In genomic region chr6:124661231-124661630, GRCh38 we compare ENCODE assay signal across 15 cellular contexts.
A peak's percentile ranks its signal among the peaks of the same experiment; 100 is the strongest.
DNase-seq lines count a peak whose midpoint lies in the region; ATAC-seq and TF ChIP-seq lines count a peak whose summit lies in the region.
"Had no signal": no experiment of that assay in that cellular context is flagged by ENCODE, and none has a peak within 500 bp of the region (broad histone marks: within the 10 kb centered on the region; RNA-seq: fewer than 3 reads in every experiment).

No MANE protein-coding gene starts in this region.

- WGBS in H9 (ENCODE audit: extremely low coverage, insufficient read length, low lambda C conversion rate), result no CpG with 5 or more reads among the region's 2 CpGs
- 43 to 53% methylated on average over 1 to 2 of the region's 2 CpGs for WGBS in endodermal cell (ENCODE audit: insufficient coverage in 1 of 2, insufficient read length in 1 of 2), 2 experiments

- no peaks in the 10 kb centered on the region for H3K27me3 Mint-ChIP-seq in H9 (ENCODE audit: low read depth)
- no peaks in the 10 kb centered on the region for H3K27me3 Mint-ChIP-seq in endodermal cell (ENCODE audit: insufficient read depth)
- H3K27me3 Mint-ChIP-seq: T-cell had no signal

- H3K36me3 Mint-ChIP-seq in H9 (ENCODE audit: insufficient read depth in 1 of 3, low read depth in 3 of 3) (peaks cover 3 to 6% (median 3%) of the 10 kb centered on the region in 3 experiments; a peak in 4 of 7 replicates), endodermal cell (ENCODE audit: low read depth) (no peaks in the 10 kb centered on the region)
- H3K36me3 Mint-ChIP-seq: T-cell had no signal

- no peaks in the 10 kb centered on the region for H3K23me2 ChIP-seq in H9 (ENCODE audit: insufficient read length, low read depth, low read length, poor library complexity, severe bottlenecking)

- H3K4me3 ChIP-seq in endodermal cell (ENCODE audit: low read length), result no peak overlapping the region
- peak overlapping the region; percentile 48 for H3K4me3 ChIP-seq in neural cell (ENCODE audit: low read length)
- no peak overlapping the region for H3K4me3 ChIP-seq in Karpas-422 (ENCODE audit: low read length)

- H3K4me2 ChIP-seq in H9 (ENCODE audit: insufficient read depth, insufficient read length, low read length) (peak overlapping the region; percentile 35), neural cell (ENCODE audit: low read length) (peak overlapping the region; percentile 44), Karpas-422 (ENCODE audit: low read depth, low read length, poor library complexity, severe bottlenecking) (no peak overlapping the region)

- H2AFZ ChIP-seq in H9 (ENCODE audit: low read length) (no peak overlapping the region), neural cell (ENCODE audit: low read depth, low read length) (no peak overlapping the region), Karpas-422 (ENCODE audit: low read length) (no peak overlapping the region)

- H3K4ac ChIP-seq in H9 (ENCODE audit: low read depth, low read length), result no peak overlapping the region

- H3K36me3 ChIP-seq in endodermal cell (ENCODE audit: control insufficient read depth, insufficient read depth, low read length) (no peaks in the 10 kb centered on the region), neural cell (ENCODE audit: insufficient read depth, low read length) (no peaks in the 10 kb centered on the region), Karpas-422 (ENCODE audit: insufficient read depth, low read length) (no peaks in the 10 kb centered on the region)

- peak; percentile 37 for TF ChIP-seq EP300 in neural cell (conservative IDR thresholded peaks at IDR 0.05; ENCODE audit: poor library complexity, severe bottlenecking)

- H3K23ac ChIP-seq in H9 (ENCODE audit: insufficient read length, low read depth, low read length), result no peak overlapping the region

- H3F3A ChIP-seq in neural cell (ENCODE audit: insufficient read depth, low read length, poor library complexity, severe bottlenecking), result no peaks in the 10 kb centered on the region

- H3K79me2 ChIP-seq in H9 (ENCODE audit: insufficient read depth, low read length) (no peaks in the 10 kb centered on the region), neural cell (replicated peaks; ENCODE audit: insufficient read depth, low read length) (no peaks in the 10 kb centered on the region), Karpas-422 (ENCODE audit: low read length) (no peaks in the 10 kb centered on the region)

- H3K56ac ChIP-seq in H9 (ENCODE audit: insufficient read length, low read depth, low read length), result no peak overlapping the region

- TF ChIP-seq CTCF in H9 (conservative IDR thresholded peaks at IDR 0.05) (no peak), endodermal cell (conservative IDR thresholded peaks at IDR 0.05) (no peak), neural cell (IDR thresholded peaks at IDR 0.05; ENCODE audit: poor library complexity, severe bottlenecking) (no peak)

- H3K79me1 ChIP-seq in H9 (ENCODE audit: insufficient read depth, low read depth, low read length, poor library complexity, severe bottlenecking), result no peaks in the 10 kb centered on the region

- no peak for TF ChIP-seq RAD21 in neural cell (conservative IDR thresholded peaks at IDR 0.05)

- DNase-seq in H9 (peak; percentile 30), NCI-H69 (lab: John Stamatoyannopoulos, UW) (peak; percentile 63), endodermal cell (peak; percentile 45), D341Med (ENCODE audit: low spot score) (no peak), T-helper 2 cell (no peak), Karpas-422 (no peak)
- DNase-seq: AML-193, Caco-2, DND-41, HCEC 1CT, NCI-H1930, NCI-H510A, T-cell had no signal

- no peak overlapping the region for H2BK5ac ChIP-seq in H9 (ENCODE audit: insufficient read length, low read length)

- no peak overlapping the region for H3K18ac ChIP-seq in H9 (ENCODE audit: insufficient read length, low read depth, low read length)

- no peak overlapping the region for H2AK5ac ChIP-seq in H9 (ENCODE audit: insufficient read length, low read length)

- H3K14ac ChIP-seq in H9 (ENCODE audit: insufficient read depth, low read length), result no peak overlapping the region

- H3K27ac Mint-ChIP-seq in H9 (no peak overlapping the region), endodermal cell (no peak overlapping the region)
- H3K27ac Mint-ChIP-seq: T-cell had no signal

- H3K9ac ChIP-seq in H9 (ENCODE audit: extremely low read depth, insufficient read length, low read length), result no peak overlapping the region
- no peak overlapping the region for H3K9ac ChIP-seq in endodermal cell (ENCODE audit: extremely low read depth, low read length, poor library complexity, severe bottlenecking)
- peak overlapping the region; percentile 42 for H3K9ac ChIP-seq in neural cell (ENCODE audit: low read length)
- H3K9ac ChIP-seq in Karpas-422 (ENCODE audit: low read length), result no peak overlapping the region

- H3K4me1 Mint-ChIP-seq in H9 (peaks cover 8% of the 10 kb centered on the region in 2 experiments), endodermal cell (peaks cover 10% of the 10 kb centered on the region)
- H3K4me1 Mint-ChIP-seq: T-cell had no signal

- no peak overlapping the region for H2BK12ac ChIP-seq in H9 (ENCODE audit: insufficient read length, low read depth, low read length)

- no peak overlapping the region for H4K91ac ChIP-seq in H9 (ENCODE audit: insufficient read length, low read depth, low read length)

- no peak overlapping the region for H4K8ac ChIP-seq in H9 (replicated peaks; ENCODE audit: insufficient read length, low read depth, low read length)

- no peak overlapping the region for H2BK120ac ChIP-seq in H9 (ENCODE audit: low read depth, low read length, poor library complexity, severe bottlenecking)

- no peak for ATAC-seq in HG03342 (IDR thresholded peaks at IDR 0.05; ENCODE audit: unreplicated experiment)
- ATAC-seq: T-cell had no signal

- H3K9me3 Mint-ChIP-seq in H9, result peaks cover 1 to 3% of the 10 kb centered on the region in 2 experiments; a peak in 1 of 5 replicates
- H3K9me3 Mint-ChIP-seq in endodermal cell, result peaks cover 1% of the 10 kb centered on the region

- H3K27ac ChIP-seq in H9 (ENCODE audit: insufficient read length, low read depth, low read length), result peak overlapping the region; percentile 32
- H3K27ac ChIP-seq in endodermal cell (ENCODE audit: low read depth, low read length), result peak overlapping the region; percentile 93
- H3K27ac ChIP-seq in neural cell (ENCODE audit: low read length), result peak overlapping the region; percentile 79
- H3K27ac ChIP-seq in Karpas-422 (ENCODE audit: low read length), result no peak overlapping the region

- no peak overlapping the region for H2BK15ac ChIP-seq in H9 (ENCODE audit: low read depth, low read length)

- no peaks in the 10 kb centered on the region for H3K9me2 ChIP-seq in neural cell (ENCODE audit: insufficient read depth, low read length)
- H3K9me2 ChIP-seq in Karpas-422 (replicated peaks; ENCODE audit: insufficient read depth, low read length), result no peaks in the 10 kb centered on the region

- no peak overlapping the region for H3T11ph ChIP-seq in H9 (ENCODE audit: low read length)

- H3K27me3 ChIP-seq in H9 (ENCODE audit: insufficient read depth, low read length) (no peaks in the 10 kb centered on the region), endodermal cell (ENCODE audit: control insufficient read depth, insufficient read depth, low read length, poor library complexity, severe bottlenecking) (no peaks in the 10 kb centered on the region), neural cell (ENCODE audit: insufficient read depth, low read depth, low read length) (no peaks in the 10 kb centered on the region), Karpas-422 (ENCODE audit: low read length) (no peaks in the 10 kb centered on the region)

- H3K4me1 ChIP-seq in H9 (ENCODE audit: insufficient read depth, low read length) (peaks cover 7% of the 10 kb centered on the region; the same call in 1 of the 2 replicates), endodermal cell (ENCODE audit: control insufficient read depth, insufficient read depth, low read length) (no peaks in the 10 kb centered on the region), Karpas-422 (ENCODE audit: low read length) (no peaks in the 10 kb centered on the region)
- H3K4me1 ChIP-seq: Caco-2 had no signal

- H3K4me3 Mint-ChIP-seq in H9 (no peak overlapping the region), endodermal cell (no peak overlapping the region)
- H3K4me3 Mint-ChIP-seq: T-cell had no signal

- H4K5ac ChIP-seq in H9 (ENCODE audit: insufficient read length, low read depth, low read length), result no peak overlapping the region

- no peaks in the 10 kb centered on the region for H4K20me1 ChIP-seq in H9 (ENCODE audit: control insufficient read depth, insufficient read depth, insufficient read length)
- no peaks in the 10 kb centered on the region for H4K20me1 ChIP-seq in neural cell (ENCODE audit: insufficient read depth)
- no peaks in the 10 kb centered on the region for H4K20me1 ChIP-seq in Karpas-422 (ENCODE audit: insufficient read depth, low read depth, low read length)

- no peaks in the 10 kb centered on the region for H3K9me3 ChIP-seq in H9 (ENCODE audit: control insufficient read depth, low read depth, low read length)
- H3K9me3 ChIP-seq in endodermal cell (ENCODE audit: control insufficient read depth, low read length), result no peaks in the 10 kb centered on the region
- no peaks in the 10 kb centered on the region for H3K9me3 ChIP-seq in neural cell (ENCODE audit: low read length)
- H3K9me3 ChIP-seq in Karpas-422 (ENCODE audit: low read length), result peaks cover 19% of the 10 kb centered on the region
- H3K9me3 ChIP-seq: Caco-2 had no signal

- no peak overlapping the region for H2BK20ac ChIP-seq in H9 (ENCODE audit: low read depth, low read length, poor library complexity, severe bottlenecking)

TF ChIP-seq in neural cell, 6 proteins besides CTCF, POLR2A, EP300 and RAD21 (continues in another document):
- no peak for TF ChIP-seq SMC3 (conservative IDR thresholded peaks at IDR 0.05; ENCODE audit: poor library complexity)
- TF ChIP-seq TAF1 (IDR thresholded peaks at IDR 0.05; ENCODE audit: low read depth), result no peak
- no peak for TF ChIP-seq POLR2AphosphoS5 (IDR thresholded peaks at IDR 0.05)
- no peak for TF ChIP-seq EZH2 (IDR thresholded peaks at IDR 0.05; ENCODE audit: borderline replicate concordance, insufficient read depth, low read length, poor library complexity, severe bottlenecking)

Comparison
In these comparisons a context has a peak if more than half of its experiments do, and no peak if none do; other contexts are left out.
1. DNase-seq: peak in H9 (single experiment), NCI-H69 (single experiment) and endodermal cell (single experiment); none in D341Med (single experiment), T-helper 2 cell (0 of 5) and Karpas-422 (single experiment).